Comparison of ENCODE assay signal across 8 cellular contexts in genomic region chr6:17584241-17584803, GRCh38. TPM values are rescaled to one million over a fixed set of nuclear protein-coding genes. Genes with fewer than 3 reads are reported as not detected.
DNase-seq lines count a peak whose midpoint lies in the region; ATAC-seq and TF ChIP-seq lines count a peak whose summit lies in the region.

No MANE protein-coding gene starts in this region.

- DNase-seq in Caki2 (ENCODE audit: low read depth) (peak; percentile 70), LNCaP clone FGC (ENCODE audit: low read depth) (peak; percentile 76), PC-9 (no peak), coronary artery (ENCODE audit: low spot score) (no peak), lung (ENCODE audit: low spot score) (no peak), testis (peak; percentile 38), GDM1 (lab: John Stamatoyannopoulos, UW) (no peak)

- H3K79me2 ChIP-seq in PC-9 (ENCODE audit: low read depth), result no peaks in the 10 kb centered on the region

- BruUV-seq in PC-9 (replicated peaks; lab: Mats Ljungman, UMichigan), result no TSS peak

- no peaks in the 10 kb centered on the region for H3K27me3 ChIP-seq in PC-9 (ENCODE audit: insufficient read depth, low read depth)
- no peaks in the 10 kb centered on the region for H3K27me3 ChIP-seq in lung (ENCODE audit: control insufficient read depth, insufficient read depth)
- no peaks in the 10 kb centered on the region for H3K27me3 ChIP-seq in testis

- in situ Hi-C loops in Caki2 (cut with HindIII; ENCODE audit: low pct_unique_long_range_greater_than_20kb, low sequenced_read_pairs), result no loop called here

- H3F3A ChIP-seq in PC-9 (ENCODE audit: insufficient read depth, low read depth), result peaks cover 11% of the 10 kb centered on the region; the same call in 1 of the 2 replicates

- H3K4me2 ChIP-seq in PC-9, result peak overlapping the region; percentile 56; the same call in 1 of the 2 replicates

- no peak overlapping the region for H2AFZ ChIP-seq in PC-9

- H3K4me3 ChIP-seq in LNCaP clone FGC (ENCODE audit: low read depth, low read length) (no peak overlapping the region), PC-9 (no peak overlapping the region), coronary artery (peak overlapping the region; percentile 35), lung (no peak overlapping the region), testis (no peak overlapping the region)

- ATAC-seq in GM21360 (IDR thresholded peaks at IDR 0.05; ENCODE audit: unreplicated experiment) (peak; percentile 45), lung (ENCODE audit: insufficient read depth, low FRiP score) (peak; percentile 49)

- TF ChIP-seq CTCF in LNCaP clone FGC (IDR thresholded peaks at IDR 0.05; ENCODE audit: control insufficient read depth, extremely low read depth, insufficient read depth) (peak; percentile 68), PC-9 (conservative IDR thresholded peaks at IDR 0.05) (peak; percentile 90), coronary artery (IDR thresholded peaks at IDR 0.05) (peak; percentile 83), lung (IDR thresholded peaks at IDR 0.05; ENCODE audit: control extremely low read depth, extremely low read depth) (peak; percentile 44), testis (IDR thresholded peaks at IDR 0.05) (peak; percentile 79 to 84 (median 82))

- 8 to 14% methylated on average over 7 of the region's 7 CpGs for WGBS in lung, 2 donors
- 5% methylated on average over 7 of the region's 7 CpGs for WGBS in testis, 2 donors

- H3K9me2 ChIP-seq in PC-9 (ENCODE audit: insufficient read depth), result no peaks in the 10 kb centered on the region

- H3K36me3 ChIP-seq in PC-9 (ENCODE audit: low read depth) (no peaks in the 10 kb centered on the region), lung (ENCODE audit: control insufficient read depth in 2 of 2, insufficient read depth in 2 of 2, low read length in 2 of 2) (no peaks in the 10 kb centered on the region), testis (ENCODE audit: low read depth, missing control alignments) (no peaks in the 10 kb centered on the region)

- POLR2A ChIA-PET in PC-9 (lab: Charles Lee; ENCODE audit: unreplicated experiment), result no interaction called here

- H3K9me3 ChIP-seq in PC-9 (ENCODE audit: insufficient read depth, low read depth), result no peaks in the 10 kb centered on the region
- H3K9me3 ChIP-seq in lung (ENCODE audit: control insufficient read depth in 2 of 2, insufficient read depth in 1 of 2, low read length in 1 of 2), result no peaks in the 10 kb centered on the region
- no peaks in the 10 kb centered on the region for H3K9me3 ChIP-seq in testis

- H3K4me1 ChIP-seq in PC-9 (replicated peaks; ENCODE audit: insufficient read depth), result peaks cover 5% of the 10 kb centered on the region; the same call in 1 of the 2 replicates
- H3K4me1 ChIP-seq in lung (ENCODE audit: control insufficient read depth in 2 of 2, insufficient read depth in 2 of 2, low read length in 2 of 2), result peaks cover 0 to 2% of the 10 kb centered on the region in 2 donors
- H3K4me1 ChIP-seq in testis, result peaks cover 3% of the 10 kb centered on the region

- intact Hi-C loops in PC-9 (cut with micrococcal nuclease; ENCODE audit: unreplicated experiment), result loop anchor here (1.0 to 10.0 kb wide), 8 partner anchors 170 to 570 kb away; partner anchors contain the start of genes KDM1B, NHLRC1 and TPMT
- intact Hi-C loops in testis (cut with DNase I; ENCODE audit: low total_unique reads), result loop anchor here (10.0 kb wide), 1 partner anchor 430 kb away; no protein-coding TSS in a partner anchor

- no peaks in the 10 kb centered on the region for H4K20me1 ChIP-seq in PC-9 (ENCODE audit: insufficient read depth)

- TF ChIP-seq POLR2A in testis (IDR thresholded peaks at IDR 0.05), result no peak

- CTCF ChIA-PET in PC-9 (lab: Charles Lee), result interaction anchor here (0.6 kb wide), 4 partner anchors 72 to 940 kb away, joined by 3 to 5 read pairs (median 3); no protein-coding TSS in a partner anchor

- no peak overlapping the region for H3K27ac ChIP-seq in PC-9
- H3K27ac ChIP-seq in coronary artery, result peak overlapping the region; percentile 57 to 70
- peak overlapping the region in 1 of 2 donors; percentile 76 for H3K27ac ChIP-seq in lung (ENCODE audit: low read depth in 1 of 2, low read length in 1 of 2)
- peak overlapping the region in 1 of 2 donors; percentile 34 for H3K27ac ChIP-seq in testis

RNA-seq across cellular contexts. Expression of gene FAM8A1, which starts 15.8 kb away (rescaled TPM):
- total RNA-seq in Caki2 (2014; rRNA removed; shearing (Covaris generic); ENCODE audit: low replicate concordance), result 1.0 and 4.8 TPM in 2 replicates
- 8.1 and 11.9 TPM in 2 replicates for total RNA-seq in PC-9 (2021)
- 10 to 100 TPM; 21.9 to 38.4 TPM for total RNA-seq in lung
- polyA plus RNA-seq in lung, result 10 to 100 TPM; 12.1 to 14.2 TPM
- 10 to 100 TPM; 26.8 to 36.7 TPM for total RNA-seq in testis
- 39.7 TPM for polyA plus RNA-seq in testis (ENCODE audit: insufficient read depth, low read depth, low replicate concordance)

Comparison
In these comparisons a context has a peak if more than half of its experiments do, and no peak if none do; other contexts are left out.
1. DNase-seq: peak in Caki2 (single experiment), LNCaP clone FGC (single experiment) and testis (single experiment); none in PC-9 (0 of 2), coronary artery (single experiment), lung (single experiment) and GDM1 (single experiment).
2. Peak in every context shown above with its lines, with median percentiles within 50 percentile points of each other: CTCF ChIP-seq.